Comparison of ENCODE assay signal across 22 cellular contexts in the genomic region with DNA sequence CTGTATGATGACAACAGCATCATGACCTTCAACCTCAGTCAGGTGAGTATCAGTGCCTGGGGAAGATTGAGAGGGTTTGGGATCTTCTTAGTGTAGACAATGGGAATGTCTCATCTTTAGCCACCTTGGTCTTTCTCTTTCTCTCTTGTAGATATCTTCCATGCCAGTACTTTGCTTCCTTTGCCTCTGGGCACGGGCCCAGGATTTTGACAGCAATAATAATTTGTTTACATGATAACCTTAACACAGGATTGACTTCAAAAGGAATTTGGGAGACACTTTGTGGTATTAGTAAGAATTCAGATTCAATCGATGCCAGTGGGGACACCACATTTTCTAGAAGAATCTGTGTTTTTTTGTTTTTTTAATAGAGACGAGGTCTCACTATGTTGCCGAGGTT. TPM values are rescaled to one million over a fixed set of nuclear protein-coding genes. Genes with fewer than 3 reads are reported as not detected.
DNase-seq lines count a peak whose midpoint lies in the region; ATAC-seq and TF ChIP-seq lines count a peak whose summit lies in the region.
"Had no signal": no experiment of that assay in that cellular context is flagged by ENCODE, and none has a peak within 500 bp of the region (broad histone marks: within the 10 kb centered on the region; RNA-seq: fewer than 3 reads in every experiment).

No MANE protein-coding gene starts in this region.

- peaks cover 2% of the 10 kb centered on the region for H3K4me1 ChIP-seq in CD4-positive, alpha-beta memory T cell (ENCODE audit: insufficient read depth, low read length)
- peaks cover 10% of the 10 kb centered on the region for H3K4me1 ChIP-seq in testis

- DNase-seq in CD4-positive, alpha-beta memory T cell: no peak
- DNase-seq in fibroblast of villous mesenchyme (ENCODE audit: low read depth) (peak; percentile 30), NCI-H1105 (lab: John Stamatoyannopoulos, UW) (no peak), chondrocyte (ENCODE audit: low spot score) (no peak), testis (no peak)
- DNase-seq: GM23248; head of caudate nucleus; Karpas-422; kidney glomerular epithelial cell; MV-4-11; NCI-H446 treated with DMSO at 0.1 percent for 48 hours; OCI-M1; stimulated activated naive B cell treated with anti-CD40 and anti-IgM and Interleukin-4, amounts not matched to agents 10 μg/mL and 1 μg/mL and 100 μg/mL, for 72 hours had no signal

- intact Hi-C loops in CD4-positive, alpha-beta memory T cell (cut with micrococcal nuclease): no loop called here
- intact Hi-C loops in testis (cut with DNase I; ENCODE audit: low total_unique reads): no loop called here

- peak overlapping the region in 5 of 7 donors; percentile 34 to 82 (median 68) for H3K27ac Mint-ChIP-seq in CD4-positive, alpha-beta memory T cell
- H3K27ac Mint-ChIP-seq in activated T-helper 17 cell treated with anti-CD3 and anti-CD28 coated beads, Interleukin-2, amount 50 U/mL, for 72 hours: peak overlapping the region; percentile 38
- H3K27ac Mint-ChIP-seq in chondrocyte (ENCODE audit: unreplicated experiment): no peak overlapping the region

- no peaks in the 10 kb centered on the region for H3K27me3 Mint-ChIP-seq in CD4-positive, alpha-beta memory T cell
- no peaks in the 10 kb centered on the region for H3K27me3 Mint-ChIP-seq in activated T-helper 17 cell treated with anti-CD3 and anti-CD28 coated beads, Interleukin-2, amount 50 U/mL, for 72 hours
- no peaks in the 10 kb centered on the region for H3K27me3 Mint-ChIP-seq in chondrocyte (ENCODE audit: low read depth)
- H3K27me3 Mint-ChIP-seq: stimulated activated naive B cell treated with anti-CD40 and anti-IgM and Interleukin-4, amounts not matched to agents 10 μg/mL and 1 μg/mL and 100 μg/mL, for 72 hours had no signal

- no peak for TF ChIP-seq POLR2A in testis (IDR thresholded peaks at IDR 0.05)

- peaks cover 7 to 17% (median 10%) of the 10 kb centered on the region in 4 donors for H3K4me1 Mint-ChIP-seq in CD4-positive, alpha-beta memory T cell
- peaks cover 21% of the 10 kb centered on the region for H3K4me1 Mint-ChIP-seq in activated T-helper 17 cell treated with anti-CD3 and anti-CD28 coated beads, Interleukin-2, amount 50 U/mL, for 72 hours
- H3K4me1 Mint-ChIP-seq in chondrocyte (ENCODE audit: low read depth): peaks cover 25% of the 10 kb centered on the region

- no peaks in the 10 kb centered on the region for H3K9me3 ChIP-seq in CD4-positive, alpha-beta memory T cell (ENCODE audit: control insufficient read depth in 1 of 2, low read length in 2 of 2)
- H3K9me3 ChIP-seq in testis: no peaks in the 10 kb centered on the region

- CTCF ChIA-PET in CD4-positive, alpha-beta memory T cell (lab: Charles Lee; ENCODE audit: partially characterized antibody): interaction anchor here (2.0 kb wide), 1 partner anchor 98 kb away, joined by 7 read pairs; no protein-coding TSS in a partner anchor

- no peak for TF ChIP-seq CTCF in 22Rv1 (IDR thresholded peaks at IDR 0.05)
- TF ChIP-seq CTCF in fibroblast of villous mesenchyme (IDR thresholded peaks at IDR 0.05; ENCODE audit: insufficient read depth, low read depth, low read length): no peak
- no peak for TF ChIP-seq CTCF in chondrocyte (IDR thresholded peaks at IDR 0.05)
- no peak for TF ChIP-seq CTCF in testis (IDR thresholded peaks at IDR 0.05)

- H3K4me3 ChIP-seq in CD4-positive, alpha-beta memory T cell (ENCODE audit: low read length in 2 of 2): no peak overlapping the region
- H3K4me3 ChIP-seq in fibroblast of villous mesenchyme (ENCODE audit: low read depth, low read length) (no peak overlapping the region), testis (no peak overlapping the region)
- H3K4me3 ChIP-seq: GM23248, lung had no signal

- H3K4me3 Mint-ChIP-seq in CD4-positive, alpha-beta memory T cell: no peak overlapping the region
- H3K4me3 Mint-ChIP-seq in activated T-helper 17 cell treated with anti-CD3 and anti-CD28 coated beads, Interleukin-2, amount 50 U/mL, for 72 hours: no peak overlapping the region
- H3K4me3 Mint-ChIP-seq in chondrocyte (ENCODE audit: unreplicated experiment): no peak overlapping the region
- H3K4me3 Mint-ChIP-seq: brain; CD14-positive monocyte; stimulated activated naive B cell treated with anti-CD40 and anti-IgM and Interleukin-4, amounts not matched to agents 10 μg/mL and 1 μg/mL and 100 μg/mL, for 72 hours had no signal

- WGBS in testis, 2 donors: 80 to 81% methylated on average over 4 of the region's 4 CpGs

- ATAC-seq in activated T-helper 17 cell treated with anti-CD3 and anti-CD28 coated beads, Interleukin-2, amount 50 U/mL, for 72 hours (replicated peaks): no peak
- ATAC-seq in GM21786 (IDR thresholded peaks at IDR 0.05; ENCODE audit: unreplicated experiment): no peak
- ATAC-seq: sciatic nerve; SK-N-SH treated with all-trans-retinoic acid at 6 μM for 48 hours; stimulated activated naive B cell treated with anti-CD40 and anti-IgM and Interleukin-4, amounts not matched to agents 10 μg/mL and 1 μg/mL and 100 μg/mL, for 72 hours had no signal

- peaks cover 88% of the 10 kb centered on the region for H3K36me3 ChIP-seq in CD4-positive, alpha-beta memory T cell (ENCODE audit: insufficient read depth, low read length)
- H3K36me3 ChIP-seq in testis (ENCODE audit: low read depth, missing control alignments): peaks cover 4% of the 10 kb centered on the region

- POLR2A ChIA-PET in CD4-positive, alpha-beta memory T cell (lab: Charles Lee; ENCODE audit: partially characterized antibody): no interaction called here

- peaks cover 76 to 87% of the 10 kb centered on the region in 2 donors for H3K36me3 Mint-ChIP-seq in CD4-positive, alpha-beta memory T cell
- H3K36me3 Mint-ChIP-seq in activated T-helper 17 cell treated with anti-CD3 and anti-CD28 coated beads, Interleukin-2, amount 50 U/mL, for 72 hours (ENCODE audit: low read depth): peaks cover 100% of the 10 kb centered on the region
- H3K36me3 Mint-ChIP-seq in chondrocyte (ENCODE audit: low read depth): peaks cover 65% of the 10 kb centered on the region

- H3K27ac ChIP-seq in 22Rv1 (peak overlapping the region; percentile 97), testis (no peak overlapping the region)
- H3K27ac ChIP-seq in CD4-positive, alpha-beta memory T cell (ENCODE audit: low read depth, low read length): no peak overlapping the region
- H3K27ac ChIP-seq: GM23248 had no signal

- no peaks in the 10 kb centered on the region for H3K9me3 Mint-ChIP-seq in CD4-positive, alpha-beta memory T cell
- no peaks in the 10 kb centered on the region for H3K9me3 Mint-ChIP-seq in activated T-helper 17 cell treated with anti-CD3 and anti-CD28 coated beads, Interleukin-2, amount 50 U/mL, for 72 hours
- H3K9me3 Mint-ChIP-seq in chondrocyte (ENCODE audit: low read depth): no peaks in the 10 kb centered on the region
- H3K9me3 Mint-ChIP-seq: activated T-helper 2 cell treated with anti-CD3 and anti-CD28 coated beads, Interferon-gamma antibody, Interleukin-2, Interleukin-4, amounts not matched to agents 10 μg/mL and 5 μg/mL and 100 μg/mL, durations not matched to agents 14 hours and 24 hours and 36 hours; brain; CD14-positive monocyte; stimulated activated naive B cell treated with anti-CD40 and anti-IgM and Interleukin-4, amounts not matched to agents 10 μg/mL and 1 μg/mL and 100 μg/mL, for 72 hours had no signal

- no peaks in the 10 kb centered on the region for H3K27me3 ChIP-seq in CD4-positive, alpha-beta memory T cell (ENCODE audit: insufficient read depth, low read length)
- H3K27me3 ChIP-seq in testis: no peaks in the 10 kb centered on the region

RNA-seq across cellular contexts. Expression of a gene that starts 12.1 kb away (rescaled TPM):
- total RNA-seq in CD4-positive, alpha-beta memory T cell: 10 to 100 TPM; 17.7 to 18.2 TPM
- polyA plus RNA-seq in CD4-positive, alpha-beta memory T cell: 10 to 100 TPM in 1 of 2 donors, 1 to 10 TPM in 1; 7.9 to 13.2 TPM
- 10 to 100 TPM; 14.0 to 18.1 TPM for total RNA-seq in activated T-helper 17 cell treated with anti-CD3 and anti-CD28 coated beads, Interleukin-2, amount 50 U/mL, for 72 hours
- total RNA-seq in fibroblast of villous mesenchyme (10.3 and 16.8 TPM in 2 replicates), chondrocyte (11.2 to 15.8 TPM (median 12.4 TPM) in 3 replicates), testis (10 to 100 TPM; 47.6 to 52.5 TPM)
- 101 TPM for polyA plus RNA-seq in testis (ENCODE audit: insufficient read depth, low read depth, low replicate concordance)

RNA-seq across cellular contexts. Expression of a gene that starts 50.8 kb away (rescaled TPM):
- 10 to 100 TPM; 54.9 to 56.4 TPM for total RNA-seq in CD4-positive, alpha-beta memory T cell
- polyA plus RNA-seq in CD4-positive, alpha-beta memory T cell: 10 to 100 TPM in 1 of 2 donors, 1 to 10 TPM in 1; 6.2 to 18.1 TPM
- total RNA-seq in activated T-helper 17 cell treated with anti-CD3 and anti-CD28 coated beads, Interleukin-2, amount 50 U/mL, for 72 hours: 10 to 100 TPM; 84.3 to 86.1 TPM
- total RNA-seq in fibroblast of villous mesenchyme: 10.3 and 16.4 TPM in 2 replicates
- 20.2 to 27.8 TPM (median 25.5 TPM) in 3 replicates for total RNA-seq in chondrocyte
- total RNA-seq in testis: 10 to 100 TPM; 20.6 to 30.7 TPM
- polyA plus RNA-seq in testis (ENCODE audit: insufficient read depth, low read depth, low replicate concordance): 17.9 TPM
